1 cellular context compared by ENCODE assay signal in the genomic region with DNA sequence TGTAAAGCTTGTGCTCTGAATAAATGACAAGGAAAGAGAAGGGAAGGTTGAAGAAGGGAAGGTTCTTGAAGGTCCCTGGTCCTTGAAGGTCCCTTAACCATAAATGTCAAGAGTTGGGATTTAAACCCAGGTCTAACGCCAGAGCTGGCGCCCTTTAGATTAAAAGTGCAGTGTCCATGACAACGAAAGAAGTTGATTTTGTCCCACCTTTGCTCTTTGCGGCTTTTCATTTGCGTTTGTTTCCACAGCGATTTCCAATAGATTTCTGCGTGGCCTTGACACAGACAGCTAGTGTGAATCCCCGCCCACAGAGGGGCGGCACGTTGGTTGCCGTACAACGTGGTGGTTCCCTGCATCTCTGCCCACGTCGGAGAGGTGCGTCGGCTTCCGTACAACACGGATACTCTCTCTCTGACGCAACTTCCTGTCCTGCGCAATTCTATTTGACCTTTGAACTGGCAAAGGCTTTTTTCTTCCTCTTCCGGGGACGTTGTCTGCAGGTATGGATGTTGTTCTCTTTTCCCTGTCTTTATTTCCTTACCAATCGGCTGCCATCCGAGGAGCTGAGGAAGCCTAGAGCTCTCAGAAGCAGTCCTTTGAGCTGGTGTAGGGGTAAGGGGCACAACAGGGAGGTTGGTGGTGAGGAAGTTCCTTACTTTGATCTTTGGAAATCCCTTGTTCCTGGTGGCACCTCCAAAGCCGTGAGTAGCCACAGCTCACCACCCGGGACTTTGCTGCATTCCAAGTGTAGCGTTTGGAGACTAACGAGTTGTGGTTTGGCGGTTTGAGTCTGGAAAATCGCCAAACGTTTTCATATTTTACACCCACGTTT.
TF ChIP-seq lines count a peak whose summit lies in the region.

A gene (plus strand): TSS at position 476 of the 832 bp plus-strand sequence. CDS start 1,384 bp downstream, outside the sequence.

TF ChIP-seq in HepG2, 621 proteins besides CTCF, POLR2A, EP300 and RAD21 (continued from another document and continues in another):
- peak; percentile 95 for TF ChIP-seq CEBPB (IDR thresholded peaks at IDR 0.05; ENCODE audit: borderline replicate concordance, low read depth, low read length)
- no peak for TF ChIP-seq ZNF841 (CRISPR knock-in tag; IDR thresholded peaks at IDR 0.05; ENCODE audit: borderline replicate concordance)
- TF ChIP-seq MYNN (CRISPR knock-in tag; IDR thresholded peaks at IDR 0.05; ENCODE audit: low read depth), result peak; percentile 81; the same call in 1 of the 2 replicates
- no peak for TF ChIP-seq MBD4 (IDR thresholded peaks at IDR 0.05; ENCODE audit: borderline replicate concordance, low read length)
- no peak for TF ChIP-seq RORA (CRISPR knock-in tag; IDR thresholded peaks at IDR 0.05)
- TF ChIP-seq SSRP1 (CRISPR knock-in tag; IDR thresholded peaks at IDR 0.05), result 0 out of 2 replicates have a peak, but pooled peaks have one; percentile 47
- TF ChIP-seq SP1 (IDR thresholded peaks at IDR 0.05), result no peak
- TF ChIP-seq SP1 (CRISPR knock-in tag; IDR thresholded peaks at IDR 0.05), result peak; percentile 70
- TF ChIP-seq ZNF343 (CRISPR knock-in tag; IDR thresholded peaks at IDR 0.05), result no peak
- no peak for TF ChIP-seq ZFYVE20 (CRISPR knock-in tag; IDR thresholded peaks at IDR 0.05; ENCODE audit: borderline replicate concordance, low read depth)
- peak; percentile 83 for TF ChIP-seq ZNF605 (CRISPR knock-in tag; IDR thresholded peaks at IDR 0.05)
- no peak; the same call in 1 of the 2 replicates for TF ChIP-seq POGZ (CRISPR knock-in tag; IDR thresholded peaks at IDR 0.05)
- TF ChIP-seq ZNF121 (CRISPR knock-in tag; IDR thresholded peaks at IDR 0.05), result no peak
- TF ChIP-seq, protein P1, sequence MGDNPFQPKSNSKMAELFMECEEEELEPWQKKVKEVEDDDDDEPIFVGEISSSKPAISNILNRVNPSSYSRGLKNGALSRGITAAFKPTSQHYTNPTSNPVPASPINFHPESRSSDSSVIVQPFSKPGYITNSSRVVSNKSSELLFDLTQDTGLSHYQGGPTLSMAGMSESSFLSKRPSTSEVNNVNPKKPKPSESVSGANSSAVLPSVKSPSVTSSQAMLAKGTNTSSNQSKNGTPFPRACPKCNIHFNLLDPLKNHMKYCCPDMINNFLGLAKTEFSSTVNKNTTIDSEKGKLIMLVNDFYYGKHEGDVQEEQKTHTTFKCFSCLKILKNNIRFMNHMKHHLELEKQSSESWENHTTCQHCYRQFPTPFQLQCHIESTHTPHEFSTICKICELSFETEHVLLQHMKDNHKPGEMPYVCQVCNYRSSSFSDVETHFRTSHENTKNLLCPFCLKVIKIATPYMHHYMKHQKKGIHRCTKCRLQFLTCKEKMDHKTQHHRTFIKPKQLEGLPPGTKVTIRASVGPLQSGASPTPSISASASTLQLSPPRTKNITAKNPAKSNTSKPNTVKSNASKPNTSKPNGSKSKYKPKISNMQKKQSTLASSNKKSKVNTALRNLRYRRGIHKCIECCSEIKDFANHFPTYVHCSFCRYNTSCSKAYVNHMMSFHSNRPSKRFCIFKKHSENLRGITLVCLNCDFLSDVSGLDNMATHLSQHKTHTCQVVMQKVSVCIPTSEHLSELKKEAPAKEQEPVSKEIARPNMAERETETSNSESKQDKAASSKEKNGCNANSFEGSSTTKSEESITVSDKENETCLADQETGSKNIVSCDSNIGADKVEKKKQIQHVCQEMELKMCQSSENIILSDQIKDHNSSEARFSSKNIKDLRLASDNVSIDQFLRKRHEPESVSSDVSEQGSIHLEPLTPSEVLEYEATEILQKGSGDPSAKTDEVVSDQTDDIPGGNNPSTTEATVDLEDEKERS (CRISPR knock-in tag; IDR thresholded peaks at IDR 0.05), result peak; percentile 42; the same call in 1 of the 2 replicates
- TF ChIP-seq TBX3 (IDR thresholded peaks at IDR 0.05; ENCODE audit: borderline replicate concordance), result peak; percentile 82; the same call in 1 of the 2 replicates
- peak; percentile 73 for TF ChIP-seq HDAC2 (CRISPR knock-in tag; IDR thresholded peaks at IDR 0.05)
- no peak for TF ChIP-seq ZNF879 (CRISPR knock-in tag; IDR thresholded peaks at IDR 0.05)
- no peak for TF ChIP-seq TRIM24 (CRISPR knock-in tag; IDR thresholded peaks at IDR 0.05)
- TF ChIP-seq SNAPC2 (CRISPR knock-in tag; IDR thresholded peaks at IDR 0.05), result peak; percentile 73; the same call in 1 of the 2 replicates
- no peak; the same call in 1 of the 2 replicates for TF ChIP-seq SIN3A (IDR thresholded peaks at IDR 0.05; ENCODE audit: borderline replicate concordance, low read depth, low read length)
- no peak for TF ChIP-seq ZNF446 (CRISPR knock-in tag; IDR thresholded peaks at IDR 0.05)
- TF ChIP-seq KMT2A (CRISPR knock-in tag; IDR thresholded peaks at IDR 0.05), result peak; percentile 87; the same call in 1 of the 2 replicates
- no peak for TF ChIP-seq ISL2 (CRISPR knock-in tag; IDR thresholded peaks at IDR 0.05)
- peak; percentile 97 for TF ChIP-seq GABPB1 (CRISPR knock-in tag; IDR thresholded peaks at IDR 0.05)
- TF ChIP-seq, protein P2, sequence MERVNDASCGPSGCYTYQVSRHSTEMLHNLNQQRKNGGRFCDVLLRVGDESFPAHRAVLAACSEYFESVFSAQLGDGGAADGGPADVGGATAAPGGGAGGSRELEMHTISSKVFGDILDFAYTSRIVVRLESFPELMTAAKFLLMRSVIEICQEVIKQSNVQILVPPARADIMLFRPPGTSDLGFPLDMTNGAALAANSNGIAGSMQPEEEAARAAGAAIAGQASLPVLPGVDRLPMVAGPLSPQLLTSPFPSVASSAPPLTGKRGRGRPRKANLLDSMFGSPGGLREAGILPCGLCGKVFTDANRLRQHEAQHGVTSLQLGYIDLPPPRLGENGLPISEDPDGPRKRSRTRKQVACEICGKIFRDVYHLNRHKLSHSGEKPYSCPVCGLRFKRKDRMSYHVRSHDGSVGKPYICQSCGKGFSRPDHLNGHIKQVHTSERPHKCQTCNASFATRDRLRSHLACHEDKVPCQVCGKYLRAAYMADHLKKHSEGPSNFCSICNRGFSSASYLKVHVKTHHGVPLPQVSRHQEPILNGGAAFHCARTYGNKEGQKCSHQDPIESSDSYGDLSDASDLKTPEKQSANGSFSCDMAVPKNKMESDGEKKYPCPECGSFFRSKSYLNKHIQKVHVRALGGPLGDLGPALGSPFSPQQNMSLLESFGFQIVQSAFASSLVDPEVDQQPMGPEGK (CRISPR knock-in tag; IDR thresholded peaks at IDR 0.05), result 0 out of 2 replicates have a peak, but pooled peaks have one; percentile 11
- no peak for TF ChIP-seq KDM1A (CRISPR knock-in tag; IDR thresholded peaks at IDR 0.05)
- TF ChIP-seq PHF8 (CRISPR knock-in tag; IDR thresholded peaks at IDR 0.05), result peak; percentile 78
- no peak for TF ChIP-seq HNRNPL (IDR thresholded peaks at IDR 0.05; ENCODE audit: low read depth, low read length)
- TF ChIP-seq, protein P3, sequence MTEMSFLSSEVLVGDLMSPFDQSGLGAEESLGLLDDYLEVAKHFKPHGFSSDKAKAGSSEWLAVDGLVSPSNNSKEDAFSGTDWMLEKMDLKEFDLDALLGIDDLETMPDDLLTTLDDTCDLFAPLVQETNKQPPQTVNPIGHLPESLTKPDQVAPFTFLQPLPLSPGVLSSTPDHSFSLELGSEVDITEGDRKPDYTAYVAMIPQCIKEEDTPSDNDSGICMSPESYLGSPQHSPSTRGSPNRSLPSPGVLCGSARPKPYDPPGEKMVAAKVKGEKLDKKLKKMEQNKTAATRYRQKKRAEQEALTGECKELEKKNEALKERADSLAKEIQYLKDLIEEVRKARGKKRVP (CRISPR knock-in tag; IDR thresholded peaks at IDR 0.05), result peak in 1 of 2 experiments; percentile 94; a peak in 2 of 4 replicates
- TF ChIP-seq, protein P4, sequence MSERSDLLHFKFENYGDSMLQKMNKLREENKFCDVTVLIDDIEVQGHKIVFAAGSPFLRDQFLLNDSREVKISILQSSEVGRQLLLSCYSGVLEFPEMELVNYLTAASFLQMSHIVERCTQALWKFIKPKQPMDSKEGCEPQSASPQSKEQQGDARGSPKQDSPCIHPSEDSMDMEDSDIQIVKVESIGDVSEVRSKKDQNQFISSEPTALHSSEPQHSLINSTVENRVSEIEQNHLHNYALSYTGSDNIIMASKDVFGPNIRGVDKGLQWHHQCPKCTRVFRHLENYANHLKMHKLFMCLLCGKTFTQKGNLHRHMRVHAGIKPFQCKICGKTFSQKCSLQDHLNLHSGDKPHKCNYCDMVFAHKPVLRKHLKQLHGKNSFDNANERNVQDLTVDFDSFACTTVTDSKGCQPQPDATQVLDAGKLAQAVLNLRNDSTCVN (CRISPR knock-in tag; IDR thresholded peaks at IDR 0.05; ENCODE audit: borderline replicate concordance), result peak; percentile 62; the same call in 1 of the 2 replicates
- TF ChIP-seq, protein P5, sequence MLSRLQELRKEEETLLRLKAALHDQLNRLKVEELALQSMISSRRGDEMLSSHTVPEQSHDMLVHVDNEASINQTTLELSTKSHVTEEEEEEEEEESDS (CRISPR knock-in tag; IDR thresholded peaks at IDR 0.05; ENCODE audit: borderline replicate concordance), result no peak
- peak; percentile 88; the same call in 1 of the 2 replicates for TF ChIP-seq ZNF335 (CRISPR knock-in tag; IDR thresholded peaks at IDR 0.05)
- peak; percentile 78 for TF ChIP-seq KDM2A (CRISPR knock-in tag; IDR thresholded peaks at IDR 0.05; ENCODE audit: borderline replicate concordance, low read depth)
- TF ChIP-seq, protein P6, sequence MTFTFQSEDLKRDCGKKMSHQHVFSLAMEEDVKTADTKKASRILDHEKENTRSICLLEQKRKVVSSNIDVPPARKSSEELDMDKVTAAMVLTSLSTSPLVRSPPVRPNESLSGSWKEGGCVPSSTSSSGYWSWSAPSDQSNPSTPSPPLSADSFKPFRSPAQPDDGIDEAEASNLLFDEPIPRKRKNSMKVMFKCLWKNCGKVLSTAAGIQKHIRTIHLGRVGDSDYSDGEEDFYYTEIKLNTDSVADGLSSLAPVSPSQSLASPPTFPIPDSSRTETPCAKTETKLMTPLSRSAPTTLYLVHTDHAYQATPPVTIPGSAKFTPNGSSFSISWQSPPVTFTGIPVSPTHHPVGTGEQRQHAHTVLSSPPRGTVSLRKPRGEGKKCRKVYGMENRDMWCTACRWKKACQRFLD (CRISPR knock-in tag; IDR thresholded peaks at IDR 0.05; ENCODE audit: borderline replicate concordance), result 0 out of 2 replicates have a peak, but pooled peaks have one; percentile 63
- TF ChIP-seq XBP1 (CRISPR knock-in tag; IDR thresholded peaks at IDR 0.05), result no peak
- peak; percentile 65; the same call in 1 of the 2 replicates for TF ChIP-seq ZNF329 (CRISPR knock-in tag; IDR thresholded peaks at IDR 0.05; ENCODE audit: low read depth)
- peak; percentile 63 for TF ChIP-seq NCOA2 (CRISPR knock-in tag; IDR thresholded peaks at IDR 0.05)
- TF ChIP-seq ZFP90 (CRISPR knock-in tag; IDR thresholded peaks at IDR 0.05; ENCODE audit: borderline replicate concordance), result no peak
- peak; percentile 58; the same call in 1 of the 2 replicates for TF ChIP-seq ZNF274 (CRISPR knock-in tag; IDR thresholded peaks at IDR 0.05)
- TF ChIP-seq, protein P7, sequence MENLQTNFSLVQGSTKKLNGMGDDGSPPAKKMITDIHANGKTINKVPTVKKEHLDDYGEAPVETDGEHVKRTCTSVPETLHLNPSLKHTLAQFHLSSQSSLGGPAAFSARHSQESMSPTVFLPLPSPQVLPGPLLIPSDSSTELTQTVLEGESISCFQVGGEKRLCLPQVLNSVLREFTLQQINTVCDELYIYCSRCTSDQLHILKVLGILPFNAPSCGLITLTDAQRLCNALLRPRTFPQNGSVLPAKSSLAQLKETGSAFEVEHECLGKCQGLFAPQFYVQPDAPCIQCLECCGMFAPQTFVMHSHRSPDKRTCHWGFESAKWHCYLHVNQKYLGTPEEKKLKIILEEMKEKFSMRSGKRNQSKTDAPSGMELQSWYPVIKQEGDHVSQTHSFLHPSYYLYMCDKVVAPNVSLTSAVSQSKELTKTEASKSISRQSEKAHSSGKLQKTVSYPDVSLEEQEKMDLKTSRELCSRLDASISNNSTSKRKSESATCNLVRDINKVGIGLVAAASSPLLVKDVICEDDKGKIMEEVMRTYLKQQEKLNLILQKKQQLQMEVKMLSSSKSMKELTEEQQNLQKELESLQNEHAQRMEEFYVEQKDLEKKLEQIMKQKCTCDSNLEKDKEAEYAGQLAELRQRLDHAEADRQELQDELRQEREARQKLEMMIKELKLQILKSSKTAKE (CRISPR knock-in tag; IDR thresholded peaks at IDR 0.05; ENCODE audit: borderline replicate concordance), result no peak
- peak; percentile 84; the same call in 1 of the 2 replicates for TF ChIP-seq SMYD3 (CRISPR knock-in tag; IDR thresholded peaks at IDR 0.05)
- TF ChIP-seq HCFC1 (IDR thresholded peaks at IDR 0.05; ENCODE audit: low read depth, low read length), result peak; percentile 80
- peak; percentile 68; the same call in 1 of the 2 replicates for TF ChIP-seq ZNF891 (CRISPR knock-in tag; IDR thresholded peaks at IDR 0.05)
- TF ChIP-seq ZNF83 (CRISPR knock-in tag; IDR thresholded peaks at IDR 0.05; ENCODE audit: borderline replicate concordance), result peak; percentile 77; the same call in 1 of the 2 replicates
- peak; percentile 68; the same call in 1 of the 2 replicates for TF ChIP-seq TARDBP (CRISPR knock-in tag; IDR thresholded peaks at IDR 0.05)
- TF ChIP-seq ZKSCAN1 (IDR thresholded peaks at IDR 0.05; ENCODE audit: low read length), result peak; percentile 62; the same call in 1 of the 2 replicates
- TF ChIP-seq, protein P8, sequence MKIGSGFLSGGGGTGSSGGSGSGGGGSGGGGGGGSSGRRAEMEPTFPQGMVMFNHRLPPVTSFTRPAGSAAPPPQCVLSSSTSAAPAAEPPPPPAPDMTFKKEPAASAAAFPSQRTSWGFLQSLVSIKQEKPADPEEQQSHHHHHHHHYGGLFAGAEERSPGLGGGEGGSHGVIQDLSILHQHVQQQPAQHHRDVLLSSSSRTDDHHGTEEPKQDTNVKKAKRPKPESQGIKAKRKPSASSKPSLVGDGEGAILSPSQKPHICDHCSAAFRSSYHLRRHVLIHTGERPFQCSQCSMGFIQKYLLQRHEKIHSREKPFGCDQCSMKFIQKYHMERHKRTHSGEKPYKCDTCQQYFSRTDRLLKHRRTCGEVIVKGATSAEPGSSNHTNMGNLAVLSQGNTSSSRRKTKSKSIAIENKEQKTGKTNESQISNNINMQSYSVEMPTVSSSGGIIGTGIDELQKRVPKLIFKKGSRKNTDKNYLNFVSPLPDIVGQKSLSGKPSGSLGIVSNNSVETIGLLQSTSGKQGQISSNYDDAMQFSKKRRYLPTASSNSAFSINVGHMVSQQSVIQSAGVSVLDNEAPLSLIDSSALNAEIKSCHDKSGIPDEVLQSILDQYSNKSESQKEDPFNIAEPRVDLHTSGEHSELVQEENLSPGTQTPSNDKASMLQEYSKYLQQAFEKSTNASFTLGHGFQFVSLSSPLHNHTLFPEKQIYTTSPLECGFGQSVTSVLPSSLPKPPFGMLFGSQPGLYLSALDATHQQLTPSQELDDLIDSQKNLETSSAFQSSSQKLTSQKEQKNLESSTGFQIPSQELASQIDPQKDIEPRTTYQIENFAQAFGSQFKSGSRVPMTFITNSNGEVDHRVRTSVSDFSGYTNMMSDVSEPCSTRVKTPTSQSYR (CRISPR knock-in tag; IDR thresholded peaks at IDR 0.05; ENCODE audit: borderline replicate concordance), result peak; percentile 22; the same call in 1 of the 2 replicates
- TF ChIP-seq FOXK1 (CRISPR knock-in tag; IDR thresholded peaks at IDR 0.05; ENCODE audit: borderline replicate concordance, low read depth), result peak; percentile 90
